In genomic region chr18:32637216-32637615, GRCh38 we compare ENCODE assay signal across 35 cellular contexts.
"Had no signal": no experiment of that assay in that cellular context is flagged by ENCODE, and none has a peak within 500 bp of the region (broad histone marks: within the 10 kb centered on the region; RNA-seq: fewer than 3 reads in every experiment).

No MANE protein-coding gene starts in this region.

- H3K9me3 ChIP-seq: MG63 had no signal

- H3K27me3 ChIP-seq: MG63 had no signal

- DNase-seq: Karpas-422, Kasumi-1, MG63, MM.1S, MV-4-11, NCI-H1048, NCI-H1092, NCI-H1092 treated with DMSO at 0.1 percent for 48 hours, NCI-H1105, NCI-H1105 treated with DMSO at 0.1 percent for 48 hours, NCI-H1417, NCI-H1417 treated with DMSO at 0.1 percent for 48 hours, NCI-H1436, NCI-H1436 treated with DMSO at 0.1 percent for 48 hours, NCI-H146, NCI-H1694, NCI-H1694 treated with DMSO at 0.1 percent for 48 hours, NCI-H187, NCI-H187 treated with DMSO at 0.1 percent for 48 hours, NCI-H1930, NCI-H2029, NCI-H2029 treated with DMSO at 0.1 percent for 48 hours, NCI-H2081, NCI-H2081 treated with DMSO at 0.1 percent for 48 hours, NCI-H2107, NCI-H2171, NCI-H2171 treated with DMSO at 0.1 percent for 48 hours, NCI-H2227 treated with DMSO at 0.1 percent for 48 hours, NCI-H226, NCI-H345, NCI-H446, NCI-H446 treated with DMSO at 0.1 percent for 48 hours, NCI-H510A, NCI-H510A treated with DMSO at 0.1 percent for 48 hours, NCI-H524 had no signal

- H3K36me3 ChIP-seq: MG63 had no signal

- H3K4me3 ChIP-seq: MG63 had no signal
